In the genomic region with DNA sequence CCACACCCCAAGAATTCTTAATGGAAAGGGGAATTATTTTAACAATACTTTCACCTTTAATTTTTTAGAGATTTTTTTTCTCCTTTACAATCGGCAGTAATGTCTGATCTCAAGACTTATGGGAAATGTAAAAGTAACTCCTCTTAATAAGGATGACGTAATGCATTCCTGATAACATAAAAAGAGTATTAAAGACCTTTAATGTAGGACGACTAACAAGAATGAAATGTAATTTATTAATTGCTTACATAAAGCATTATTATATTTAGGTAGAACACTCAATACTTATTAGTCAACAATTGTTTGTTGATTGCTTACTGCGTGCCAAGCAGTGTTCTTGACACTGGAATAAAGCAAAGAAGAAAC, we compare ENCODE assay signal across 10 cellular contexts.
DNase-seq lines count a peak whose midpoint lies in the region; ATAC-seq and TF ChIP-seq lines count a peak whose summit lies in the region.
"Had no signal": no experiment of that assay in that cellular context is flagged by ENCODE, and none has a peak within 500 bp of the region (broad histone marks: within the 10 kb centered on the region; RNA-seq: fewer than 3 reads in every experiment).

No MANE protein-coding gene starts in this region.

- no peaks in the 10 kb centered on the region for H3K79me1 ChIP-seq in H9 (ENCODE audit: insufficient read depth, low read depth, low read length, poor library complexity, severe bottlenecking)

- no CpG with 5 or more reads among the region's 4 CpGs for WGBS in H9 (ENCODE audit: extremely low coverage, insufficient read length, low lambda C conversion rate)

- no peak overlapping the region for H3K14ac ChIP-seq in H9 (ENCODE audit: insufficient read depth, low read length)

- H2BK12ac ChIP-seq in H9 (ENCODE audit: insufficient read length, low read depth, low read length): no peak overlapping the region

- CTCF ChIA-PET in WTC11 (lab: Charles Lee): interaction anchor here (2.1 kb wide), 1 partner anchor 317 kb away, joined by 7 read pairs; no protein-coding TSS in a partner anchor

- H2AFZ ChIP-seq in H9 (ENCODE audit: low read length): no peak overlapping the region

- no peaks in the 10 kb centered on the region for H4K20me1 ChIP-seq in H9 (ENCODE audit: control insufficient read depth, insufficient read depth, insufficient read length)

- peaks cover 9% of the 10 kb centered on the region for H3K23me2 ChIP-seq in H9 (ENCODE audit: insufficient read length, low read depth, low read length, poor library complexity, severe bottlenecking)

- H3K4me3 ChIP-seq in iPS-18a (ENCODE audit: low read length) (peak overlapping the region; percentile 81), skin epidermis (peak overlapping the region in 4 of 7 experiments; percentile 63 to 72 (median 66)), BE2C (ENCODE audit: low read depth, low read length) (no peak overlapping the region)

- H3K36me3 Mint-ChIP-seq in H9 (ENCODE audit: insufficient read depth in 1 of 3, low read depth in 3 of 3) (peaks cover 3 to 8% (median 4%) of the 10 kb centered on the region in 3 experiments; a peak in 1 of 7 replicates), WTC11 (peaks cover 9% of the 10 kb centered on the region)

- H3K9me3 ChIP-seq in H9 (ENCODE audit: control insufficient read depth, low read depth, low read length) (no peaks in the 10 kb centered on the region), iPS-18a (ENCODE audit: control insufficient read depth, low read depth, low read length) (no peaks in the 10 kb centered on the region), BE2C (no peaks in the 10 kb centered on the region)

- peaks cover 17 to 27% of the 10 kb centered on the region in 2 experiments for H3K4me1 Mint-ChIP-seq in H9
- peaks cover 20% of the 10 kb centered on the region for H3K4me1 Mint-ChIP-seq in WTC11

- H3K27ac Mint-ChIP-seq in H9 (no peak overlapping the region), WTC11 (no peak overlapping the region)
- H3K27ac Mint-ChIP-seq: activated CD4-positive, alpha-beta T cell treated with anti-CD3 and anti-CD28 coated beads, Interleukin-2, amount 10 ng/mL, durations not matched to agents 24 days and 14 days had no signal

- H3K9me3 Mint-ChIP-seq in H9: peaks cover 0 to 3% of the 10 kb centered on the region in 2 experiments; a peak in 2 of 5 replicates
- peaks cover 9% of the 10 kb centered on the region for H3K9me3 Mint-ChIP-seq in WTC11
- H3K9me3 Mint-ChIP-seq: activated CD4-positive, alpha-beta T cell treated with anti-CD3 and anti-CD28 coated beads, Interleukin-2, amount 10 ng/mL, durations not matched to agents 24 days and 14 days had no signal

- TF ChIP-seq CTCF in H9 (conservative IDR thresholded peaks at IDR 0.05): no peak
- TF ChIP-seq CTCF in WTC11 (IDR thresholded peaks at IDR 0.05): no peak
- no peak for TF ChIP-seq CTCF in BE2C (IDR thresholded peaks at IDR 0.05; ENCODE audit: low read depth, low read length)

- H3K9ac ChIP-seq in H9 (ENCODE audit: extremely low read depth, insufficient read length, low read length): no peak overlapping the region
- peak overlapping the region; percentile 79 for H3K9ac ChIP-seq in iPS-18a (ENCODE audit: low read length)

- no peaks in the 10 kb centered on the region; the same call in 1 of the 2 replicates for H3K79me2 ChIP-seq in H9 (ENCODE audit: insufficient read depth, low read length)

- no peak overlapping the region for H4K5ac ChIP-seq in H9 (ENCODE audit: insufficient read length, low read depth, low read length)

- H2BK120ac ChIP-seq in H9 (ENCODE audit: low read depth, low read length, poor library complexity, severe bottlenecking): no peak overlapping the region

- DNase-seq in H9 (no peak), WTC11 (ENCODE audit: low spot score) (no peak), BE2C (no peak)
- DNase-seq: activated CD4-positive, alpha-beta T cell treated with anti-CD3 and anti-CD28 coated beads, Interleukin-2, amount 10 ng/mL, durations not matched to agents 24 days and 14 days; stimulated activated naive CD4-positive, alpha-beta T cell treated with Interleukin-2 at 50 U/mL for 16 hours had no signal

- H3K18ac ChIP-seq in H9 (ENCODE audit: insufficient read length, low read depth, low read length): no peak overlapping the region

- H3K27me3 Mint-ChIP-seq in H9 (ENCODE audit: low read depth): no peaks in the 10 kb centered on the region
- no peaks in the 10 kb centered on the region for H3K27me3 Mint-ChIP-seq in WTC11 (ENCODE audit: low read depth)

- H4K91ac ChIP-seq in H9 (ENCODE audit: insufficient read length, low read depth, low read length): no peak overlapping the region

- H4K8ac ChIP-seq in H9 (replicated peaks; ENCODE audit: insufficient read length, low read depth, low read length): no peak overlapping the region

- H3K4me2 ChIP-seq in H9 (ENCODE audit: insufficient read depth, insufficient read length, low read length): peak overlapping the region; percentile 84

- POLR2A ChIA-PET in WTC11 (lab: Charles Lee): no interaction called here

- H3K4me1 ChIP-seq in H9 (ENCODE audit: insufficient read depth, low read length) (no peaks in the 10 kb centered on the region; the same call in 1 of the 2 replicates), iPS-18a (ENCODE audit: control insufficient read depth, low read depth, low read length) (peaks cover 32% of the 10 kb centered on the region), BE2C (no peaks in the 10 kb centered on the region)

- H3T11ph ChIP-seq in H9 (ENCODE audit: low read length): no peak overlapping the region

- H3K27ac ChIP-seq in H9 (ENCODE audit: insufficient read length, low read depth, low read length) (no peak overlapping the region), iPS-18a (ENCODE audit: low read length) (no peak overlapping the region), skin epidermis (peak overlapping the region in 11 of 21 experiments; percentile 93 to 99 (median 98))

- H2BK5ac ChIP-seq in H9 (ENCODE audit: insufficient read length, low read length): no peak overlapping the region

- peak overlapping the region in 1 of 2 experiments; percentile 76; a peak in 2 of 5 replicates for H3K4me3 Mint-ChIP-seq in H9
- H3K4me3 Mint-ChIP-seq in WTC11: peak overlapping the region; percentile 89

- H3K36me3 ChIP-seq in iPS-18a (ENCODE audit: control insufficient read depth, low read depth, low read length) (no peaks in the 10 kb centered on the region), BE2C (no peaks in the 10 kb centered on the region)

- H3K56ac ChIP-seq in H9 (ENCODE audit: insufficient read length, low read depth, low read length): no peak overlapping the region

- no peak for ATAC-seq in WTC11
- no peak for ATAC-seq in HG02763 (IDR thresholded peaks at IDR 0.05; ENCODE audit: unreplicated experiment)
- no peak for ATAC-seq in GM19397 (IDR thresholded peaks at IDR 0.05; ENCODE audit: unreplicated experiment)
- no peak for ATAC-seq in HG03045 (IDR thresholded peaks at IDR 0.05; ENCODE audit: unreplicated experiment)

- H2BK15ac ChIP-seq in H9 (ENCODE audit: low read depth, low read length): no peak overlapping the region

- H3K23ac ChIP-seq in H9 (ENCODE audit: insufficient read length, low read depth, low read length): no peak overlapping the region

- H3K27me3 ChIP-seq in H9 (ENCODE audit: insufficient read depth, low read length) (no peaks in the 10 kb centered on the region), iPS-18a (ENCODE audit: control insufficient read depth, insufficient read depth, low read length) (no peaks in the 10 kb centered on the region), BE2C (peaks cover 58% of the 10 kb centered on the region)

- no peak overlapping the region for H2AK5ac ChIP-seq in H9 (ENCODE audit: insufficient read length, low read length)

- no peak overlapping the region for H3K4ac ChIP-seq in H9 (ENCODE audit: low read depth, low read length)

- H2BK20ac ChIP-seq in H9 (ENCODE audit: low read depth, low read length, poor library complexity, severe bottlenecking): no peak overlapping the region

TF ChIP-seq in WTC11, 78 proteins besides CTCF, POLR2A, EP300 and RAD21 (continues in another document):
- TF ChIP-seq RELA (CRISPR knock-in tag; IDR thresholded peaks at IDR 0.05; ENCODE audit: borderline replicate concordance): no peak
- no peak for TF ChIP-seq SOX15 (CRISPR knock-in tag; IDR thresholded peaks at IDR 0.05)
- no peak for TF ChIP-seq RORB (CRISPR knock-in tag; IDR thresholded peaks at IDR 0.05)
- no peak for TF ChIP-seq SMAD3 (CRISPR knock-in tag; IDR thresholded peaks at IDR 0.05; ENCODE audit: borderline replicate concordance)
- TF ChIP-seq, protein P1, sequence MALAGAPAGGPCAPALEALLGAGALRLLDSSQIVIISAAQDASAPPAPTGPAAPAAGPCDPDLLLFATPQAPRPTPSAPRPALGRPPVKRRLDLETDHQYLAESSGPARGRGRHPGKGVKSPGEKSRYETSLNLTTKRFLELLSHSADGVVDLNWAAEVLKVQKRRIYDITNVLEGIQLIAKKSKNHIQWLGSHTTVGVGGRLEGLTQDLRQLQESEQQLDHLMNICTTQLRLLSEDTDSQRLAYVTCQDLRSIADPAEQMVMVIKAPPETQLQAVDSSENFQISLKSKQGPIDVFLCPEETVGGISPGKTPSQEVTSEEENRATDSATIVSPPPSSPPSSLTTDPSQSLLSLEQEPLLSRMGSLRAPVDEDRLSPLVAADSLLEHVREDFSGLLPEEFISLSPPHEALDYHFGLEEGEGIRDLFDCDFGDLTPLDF (CRISPR knock-in tag; IDR thresholded peaks at IDR 0.05): no peak
- TF ChIP-seq, protein P2, sequence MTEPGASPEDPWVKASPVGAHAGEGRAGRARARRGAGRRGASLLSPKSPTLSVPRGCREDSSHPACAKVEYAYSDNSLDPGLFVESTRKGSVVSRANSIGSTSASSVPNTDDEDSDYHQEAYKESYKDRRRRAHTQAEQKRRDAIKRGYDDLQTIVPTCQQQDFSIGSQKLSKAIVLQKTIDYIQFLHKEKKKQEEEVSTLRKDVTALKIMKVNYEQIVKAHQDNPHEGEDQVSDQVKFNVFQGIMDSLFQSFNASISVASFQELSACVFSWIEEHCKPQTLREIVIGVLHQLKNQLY (CRISPR knock-in tag; IDR thresholded peaks at IDR 0.05): no peak
- TF ChIP-seq, protein P3, sequence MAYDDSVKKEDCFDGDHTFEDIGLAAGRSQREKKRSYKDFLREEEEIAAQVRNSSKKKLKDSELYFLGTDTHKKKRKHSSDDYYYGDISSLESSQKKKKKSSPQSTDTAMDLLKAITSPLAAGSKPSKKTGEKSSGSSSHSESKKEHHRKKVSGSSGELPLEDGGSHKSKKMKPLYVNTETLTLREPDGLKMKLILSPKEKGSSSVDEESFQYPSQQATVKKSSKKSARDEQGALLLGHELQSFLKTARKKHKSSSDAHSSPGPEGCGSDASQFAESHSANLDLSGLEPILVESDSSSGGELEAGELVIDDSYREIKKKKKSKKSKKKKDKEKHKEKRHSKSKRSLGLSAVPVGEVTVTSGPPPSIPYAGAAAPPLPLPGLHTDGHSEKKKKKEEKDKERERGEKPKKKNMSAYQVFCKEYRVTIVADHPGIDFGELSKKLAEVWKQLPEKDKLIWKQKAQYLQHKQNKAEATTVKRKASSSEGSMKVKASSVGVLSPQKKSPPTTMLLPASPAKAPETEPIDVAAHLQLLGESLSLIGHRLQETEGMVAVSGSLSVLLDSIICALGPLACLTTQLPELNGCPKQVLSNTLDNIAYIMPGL (CRISPR knock-in tag; IDR thresholded peaks at IDR 0.05): no peak
- no peak for TF ChIP-seq GRHL2 (CRISPR knock-in tag; IDR thresholded peaks at IDR 0.05; ENCODE audit: insufficient replicate concordance, severe bottlenecking)
- TF ChIP-seq NFE2L1 (CRISPR knock-in tag; IDR thresholded peaks at IDR 0.05): no peak

Comparison
In these comparisons a context has a peak if more than half of its experiments do, and no peak if none do; other contexts are left out.
1. H3K27ac ChIP-seq: peak in skin epidermis (11 of 21); none in H9 (single experiment) and iPS-18a (single experiment).